ENCODE assay signal across 2 cellular contexts in the genomic region with DNA sequence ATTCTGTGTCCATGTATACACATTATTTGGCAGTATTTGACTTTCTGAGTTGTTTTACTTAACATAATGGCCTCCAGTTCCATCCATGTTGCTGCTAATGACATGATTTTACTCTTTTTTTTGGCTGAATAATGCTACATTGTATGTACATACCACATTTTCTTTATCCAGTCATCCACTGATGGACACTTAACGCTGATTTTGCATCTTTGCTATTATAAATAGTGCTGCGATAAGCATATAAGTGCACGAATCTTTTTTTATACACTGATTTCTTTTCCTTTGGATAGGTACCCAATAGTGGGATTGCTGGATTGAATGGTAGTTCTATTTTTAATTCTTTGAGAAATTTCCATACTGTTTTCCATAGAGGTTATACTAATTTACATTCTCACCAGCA.
A peak's percentile ranks its signal among the peaks of the same experiment; 100 is the strongest.
TF ChIP-seq lines count a peak whose summit lies in the region.

No MANE protein-coding gene starts in this region.

TF ChIP-seq in HepG2, 621 proteins besides CTCF, POLR2A, EP300 and RAD21 (continued from another document):
- TF ChIP-seq, protein P1, sequence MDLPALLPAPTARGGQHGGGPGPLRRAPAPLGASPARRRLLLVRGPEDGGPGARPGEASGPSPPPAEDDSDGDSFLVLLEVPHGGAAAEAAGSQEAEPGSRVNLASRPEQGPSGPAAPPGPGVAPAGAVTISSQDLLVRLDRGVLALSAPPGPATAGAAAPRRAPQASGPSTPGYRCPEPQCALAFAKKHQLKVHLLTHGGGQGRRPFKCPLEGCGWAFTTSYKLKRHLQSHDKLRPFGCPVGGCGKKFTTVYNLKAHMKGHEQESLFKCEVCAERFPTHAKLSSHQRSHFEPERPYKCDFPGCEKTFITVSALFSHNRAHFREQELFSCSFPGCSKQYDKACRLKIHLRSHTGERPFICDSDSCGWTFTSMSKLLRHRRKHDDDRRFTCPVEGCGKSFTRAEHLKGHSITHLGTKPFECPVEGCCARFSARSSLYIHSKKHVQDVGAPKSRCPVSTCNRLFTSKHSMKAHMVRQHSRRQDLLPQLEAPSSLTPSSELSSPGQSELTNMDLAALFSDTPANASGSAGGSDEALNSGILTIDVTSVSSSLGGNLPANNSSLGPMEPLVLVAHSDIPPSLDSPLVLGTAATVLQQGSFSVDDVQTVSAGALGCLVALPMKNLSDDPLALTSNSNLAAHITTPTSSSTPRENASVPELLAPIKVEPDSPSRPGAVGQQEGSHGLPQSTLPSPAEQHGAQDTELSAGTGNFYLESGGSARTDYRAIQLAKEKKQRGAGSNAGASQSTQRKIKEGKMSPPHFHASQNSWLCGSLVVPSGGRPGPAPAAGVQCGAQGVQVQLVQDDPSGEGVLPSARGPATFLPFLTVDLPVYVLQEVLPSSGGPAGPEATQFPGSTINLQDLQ (CRISPR knock-in tag; IDR thresholded peaks at IDR 0.05) = no peak
- peak; percentile 60 for TF ChIP-seq MAFF (IDR thresholded peaks at IDR 0.05; ENCODE audit: low read depth, low read length)
- TF ChIP-seq MAFK (conservative IDR thresholded peaks at IDR 0.05 in 1 of 2, IDR thresholded peaks at IDR 0.05 in 1 of 2; ENCODE audit: low read length in 2 of 2) = peak; percentile 21 to 60; a peak in 3 of 4 replicates

TF ChIP-seq in K562, 482 proteins besides CTCF, POLR2A, EP300 and RAD21 (continued from another document):
- peak; percentile 31; the same call in 1 of the 2 replicates for TF ChIP-seq ZNF316 (IDR thresholded peaks at IDR 0.05)
